1 cellular context compared by ENCODE assay signal in the genomic region with DNA sequence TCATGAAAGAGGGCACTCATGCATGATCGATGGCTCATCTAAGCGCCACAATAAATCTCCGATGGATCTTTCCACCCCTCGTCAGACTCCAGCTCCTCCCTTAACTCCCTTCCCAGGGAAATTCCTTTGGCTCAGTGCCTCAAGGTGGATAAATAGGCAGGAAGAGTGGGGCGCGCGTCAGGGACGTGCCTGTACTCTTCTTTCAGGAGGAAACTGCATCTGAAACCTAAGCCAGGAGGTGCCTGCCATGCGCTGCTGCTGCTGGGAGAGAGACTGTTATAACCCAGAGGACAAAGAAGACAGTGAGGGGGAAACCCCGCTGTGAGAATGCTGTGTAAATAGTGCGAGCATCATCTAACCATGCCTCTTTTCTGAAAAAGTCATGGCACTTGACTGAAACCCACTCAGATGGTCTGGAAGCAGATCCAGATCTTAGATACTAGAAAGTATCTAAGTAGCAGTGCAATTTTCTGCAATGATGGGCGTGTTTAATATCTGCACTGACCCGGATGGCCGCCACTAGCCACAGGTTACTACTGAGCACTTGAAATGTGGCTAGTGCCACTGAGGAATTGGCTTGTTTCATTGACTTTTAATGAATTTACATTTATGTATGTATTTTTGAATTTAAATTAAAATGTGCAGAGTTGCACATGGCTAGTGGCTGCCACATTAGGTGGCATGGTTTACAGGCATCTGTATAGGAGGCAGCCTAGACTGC.
TF ChIP-seq lines count a peak whose summit lies in the region.

No MANE protein-coding gene starts in this region.

TF ChIP-seq in HEK293, 187 proteins besides CTCF, POLR2A, EP300 and RAD21 (continued from another document and continues in another):
- TF ChIP-seq ZNF37A (tag by site-specific recombination; IDR thresholded peaks at IDR 0.05) (no peak), ZNF214 (tag by site-specific recombination; IDR thresholded peaks at IDR 0.05; ENCODE audit: borderline replicate concordance) (no peak), ZNF266 (tag by site-specific recombination; IDR thresholded peaks at IDR 0.05; ENCODE audit: low read depth) (no peak), ZNF623 (tag by site-specific recombination; IDR thresholded peaks at IDR 0.05) (no peak), ZNF433 (tag by site-specific recombination; IDR thresholded peaks at IDR 0.05; ENCODE audit: low read depth) (no peak), SCRT2 (tag by site-specific recombination; IDR thresholded peaks at IDR 0.05) (peak; percentile 50; the same call in 1 of the 2 replicates), ZNF621 (tag by site-specific recombination; IDR thresholded peaks at IDR 0.05) (no peak), GLI2 (tag by site-specific recombination; IDR thresholded peaks at IDR 0.05; ENCODE audit: borderline replicate concordance, low read depth) (no peak), ZNF221 (tag by site-specific recombination; IDR thresholded peaks at IDR 0.05; ENCODE audit: borderline replicate concordance) (no peak), ZNF704 (tag by site-specific recombination; IDR thresholded peaks at IDR 0.05) (no peak), KLF1 (tag by site-specific recombination; IDR thresholded peaks at IDR 0.05) (0 out of 2 replicates have a peak, but pooled peaks have one; percentile 18), AEBP2 (tag by site-specific recombination; IDR thresholded peaks at IDR 0.05; ENCODE audit: borderline replicate concordance) (no peak), ZBTB21 (tag by site-specific recombination; IDR thresholded peaks at IDR 0.05) (no peak), ZNF785 (tag by site-specific recombination; IDR thresholded peaks at IDR 0.05) (no peak), GLIS1 (tag by site-specific recombination; IDR thresholded peaks at IDR 0.05) (no peak), ZNF777 (tag by site-specific recombination; IDR thresholded peaks at IDR 0.05; ENCODE audit: borderline replicate concordance) (no peak), ZNF121 (tag by site-specific recombination; IDR thresholded peaks at IDR 0.05) (no peak), SALL2 (tag by site-specific recombination; IDR thresholded peaks at IDR 0.05; ENCODE audit: borderline replicate concordance) (no peak), ZFP41 (tag by site-specific recombination; IDR thresholded peaks at IDR 0.05; ENCODE audit: borderline replicate concordance) (no peak), KLF7 (tag by site-specific recombination; IDR thresholded peaks at IDR 0.05; ENCODE audit: borderline replicate concordance) (no peak), KLF17 (tag by site-specific recombination; IDR thresholded peaks at IDR 0.05) (no peak; the same call in 1 of the 2 replicates), TRIM28 (IDR thresholded peaks at IDR 0.05; ENCODE audit: borderline replicate concordance, low read length) (0 out of 2 replicates have a peak, but pooled peaks have one; percentile 69), ZNF560 (tag by site-specific recombination; IDR thresholded peaks at IDR 0.05; ENCODE audit: borderline replicate concordance) (no peak), ZNF132 (tag by site-specific recombination; IDR thresholded peaks at IDR 0.05; ENCODE audit: borderline replicate concordance) (no peak), SP2 (tag by site-specific recombination; IDR thresholded peaks at IDR 0.05) (no peak), KLF10 (tag by site-specific recombination; IDR thresholded peaks at IDR 0.05) (no peak), ZIC2 (tag by site-specific recombination; IDR thresholded peaks at IDR 0.05) (peak; percentile 51), ZBTB10 (tag by site-specific recombination; IDR thresholded peaks at IDR 0.05) (no peak), ZNF626 (tag by site-specific recombination; IDR thresholded peaks at IDR 0.05) (no peak), ZBTB11 (tag by site-specific recombination; conservative IDR thresholded peaks at IDR 0.05; ENCODE audit: low read depth) (no peak), ZNF391 (tag by site-specific recombination; IDR thresholded peaks at IDR 0.05; ENCODE audit: borderline replicate concordance, low read depth) (no peak), ZNF837 (tag by site-specific recombination; IDR thresholded peaks at IDR 0.05) (no peak), GFI1B (tag by site-specific recombination; IDR thresholded peaks at IDR 0.05) (no peak)
- TF ChIP-seq, protein P1, sequence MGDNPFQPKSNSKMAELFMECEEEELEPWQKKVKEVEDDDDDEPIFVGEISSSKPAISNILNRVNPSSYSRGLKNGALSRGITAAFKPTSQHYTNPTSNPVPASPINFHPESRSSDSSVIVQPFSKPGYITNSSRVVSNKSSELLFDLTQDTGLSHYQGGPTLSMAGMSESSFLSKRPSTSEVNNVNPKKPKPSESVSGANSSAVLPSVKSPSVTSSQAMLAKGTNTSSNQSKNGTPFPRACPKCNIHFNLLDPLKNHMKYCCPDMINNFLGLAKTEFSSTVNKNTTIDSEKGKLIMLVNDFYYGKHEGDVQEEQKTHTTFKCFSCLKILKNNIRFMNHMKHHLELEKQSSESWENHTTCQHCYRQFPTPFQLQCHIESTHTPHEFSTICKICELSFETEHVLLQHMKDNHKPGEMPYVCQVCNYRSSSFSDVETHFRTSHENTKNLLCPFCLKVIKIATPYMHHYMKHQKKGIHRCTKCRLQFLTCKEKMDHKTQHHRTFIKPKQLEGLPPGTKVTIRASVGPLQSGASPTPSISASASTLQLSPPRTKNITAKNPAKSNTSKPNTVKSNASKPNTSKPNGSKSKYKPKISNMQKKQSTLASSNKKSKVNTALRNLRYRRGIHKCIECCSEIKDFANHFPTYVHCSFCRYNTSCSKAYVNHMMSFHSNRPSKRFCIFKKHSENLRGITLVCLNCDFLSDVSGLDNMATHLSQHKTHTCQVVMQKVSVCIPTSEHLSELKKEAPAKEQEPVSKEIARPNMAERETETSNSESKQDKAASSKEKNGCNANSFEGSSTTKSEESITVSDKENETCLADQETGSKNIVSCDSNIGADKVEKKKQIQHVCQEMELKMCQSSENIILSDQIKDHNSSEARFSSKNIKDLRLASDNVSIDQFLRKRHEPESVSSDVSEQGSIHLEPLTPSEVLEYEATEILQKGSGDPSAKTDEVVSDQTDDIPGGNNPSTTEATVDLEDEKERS (tag by site-specific recombination; IDR thresholded peaks at IDR 0.05), result no peak
- TF ChIP-seq, protein P2, sequence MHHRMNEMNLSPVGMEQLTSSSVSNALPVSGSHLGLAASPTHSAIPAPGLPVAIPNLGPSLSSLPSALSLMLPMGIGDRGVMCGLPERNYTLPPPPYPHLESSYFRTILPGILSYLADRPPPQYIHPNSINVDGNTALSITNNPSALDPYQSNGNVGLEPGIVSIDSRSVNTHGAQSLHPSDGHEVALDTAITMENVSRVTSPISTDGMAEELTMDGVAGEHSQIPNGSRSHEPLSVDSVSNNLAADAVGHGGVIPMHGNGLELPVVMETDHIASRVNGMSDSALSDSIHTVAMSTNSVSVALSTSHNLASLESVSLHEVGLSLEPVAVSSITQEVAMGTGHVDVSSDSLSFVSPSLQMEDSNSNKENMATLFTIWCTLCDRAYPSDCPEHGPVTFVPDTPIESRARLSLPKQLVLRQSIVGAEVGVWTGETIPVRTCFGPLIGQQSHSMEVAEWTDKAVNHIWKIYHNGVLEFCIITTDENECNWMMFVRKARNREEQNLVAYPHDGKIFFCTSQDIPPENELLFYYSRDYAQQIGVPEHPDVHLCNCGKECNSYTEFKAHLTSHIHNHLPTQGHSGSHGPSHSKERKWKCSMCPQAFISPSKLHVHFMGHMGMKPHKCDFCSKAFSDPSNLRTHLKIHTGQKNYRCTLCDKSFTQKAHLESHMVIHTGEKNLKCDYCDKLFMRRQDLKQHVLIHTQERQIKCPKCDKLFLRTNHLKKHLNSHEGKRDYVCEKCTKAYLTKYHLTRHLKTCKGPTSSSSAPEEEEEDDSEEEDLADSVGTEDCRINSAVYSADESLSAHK (tag by site-specific recombination; IDR thresholded peaks at IDR 0.05), result no peak
- TF ChIP-seq, protein P3, sequence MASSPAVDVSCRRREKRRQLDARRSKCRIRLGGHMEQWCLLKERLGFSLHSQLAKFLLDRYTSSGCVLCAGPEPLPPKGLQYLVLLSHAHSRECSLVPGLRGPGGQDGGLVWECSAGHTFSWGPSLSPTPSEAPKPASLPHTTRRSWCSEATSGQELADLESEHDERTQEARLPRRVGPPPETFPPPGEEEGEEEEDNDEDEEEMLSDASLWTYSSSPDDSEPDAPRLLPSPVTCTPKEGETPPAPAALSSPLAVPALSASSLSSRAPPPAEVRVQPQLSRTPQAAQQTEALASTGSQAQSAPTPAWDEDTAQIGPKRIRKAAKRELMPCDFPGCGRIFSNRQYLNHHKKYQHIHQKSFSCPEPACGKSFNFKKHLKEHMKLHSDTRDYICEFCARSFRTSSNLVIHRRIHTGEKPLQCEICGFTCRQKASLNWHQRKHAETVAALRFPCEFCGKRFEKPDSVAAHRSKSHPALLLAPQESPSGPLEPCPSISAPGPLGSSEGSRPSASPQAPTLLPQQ (tag by site-specific recombination; IDR thresholded peaks at IDR 0.05), result no peak
- TF ChIP-seq, protein P4, sequence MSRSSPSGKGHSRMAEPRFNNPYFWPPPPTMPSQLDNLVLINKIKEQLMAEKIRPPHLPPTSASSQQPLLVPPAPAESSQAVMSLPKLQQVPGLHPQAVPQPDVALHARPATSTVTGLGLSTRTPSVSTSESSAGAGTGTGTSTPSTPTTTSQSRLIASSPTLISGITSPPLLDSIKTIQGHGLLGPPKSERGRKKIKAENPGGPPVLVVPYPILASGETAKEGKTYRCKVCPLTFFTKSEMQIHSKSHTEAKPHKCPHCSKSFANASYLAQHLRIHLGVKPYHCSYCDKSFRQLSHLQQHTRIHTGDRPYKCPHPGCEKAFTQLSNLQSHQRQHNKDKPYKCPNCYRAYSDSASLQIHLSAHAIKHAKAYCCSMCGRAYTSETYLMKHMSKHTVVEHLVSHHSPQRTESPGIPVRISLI (tag by site-specific recombination; IDR thresholded peaks at IDR 0.05), result no peak
- TF ChIP-seq, protein P5, sequence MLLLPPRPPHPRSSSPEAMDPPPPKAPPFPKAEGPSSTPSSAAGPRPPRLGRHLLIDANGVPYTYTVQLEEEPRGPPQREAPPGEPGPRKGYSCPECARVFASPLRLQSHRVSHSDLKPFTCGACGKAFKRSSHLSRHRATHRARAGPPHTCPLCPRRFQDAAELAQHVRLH (tag by site-specific recombination; IDR thresholded peaks at IDR 0.05), result no peak; the same call in 1 of the 2 replicates
